Comparison of ENCODE assay signal across 1 cellular context in genomic region chr2:219207254-219207883, GRCh38.
A peak's percentile ranks its signal among the peaks of the same experiment; 100 is the strongest.
TF ChIP-seq lines count a peak whose summit lies in the region.

No MANE protein-coding gene starts in this region.

TF ChIP-seq in HepG2, 621 proteins besides CTCF, POLR2A, EP300 and RAD21 (continued from another document and continues in another):
- TF ChIP-seq HMGXB3 (CRISPR knock-in tag; IDR thresholded peaks at IDR 0.05; ENCODE audit: borderline replicate concordance) (no peak; the same call in 1 of the 2 replicates), FOXM1 (CRISPR knock-in tag; IDR thresholded peaks at IDR 0.05) (no peak), SP1 (IDR thresholded peaks at IDR 0.05) (no peak), SP1 (CRISPR knock-in tag; IDR thresholded peaks at IDR 0.05) (no peak; the same call in 1 of the 2 replicates), ZNF720 (CRISPR knock-in tag; IDR thresholded peaks at IDR 0.05) (no peak), ZHX1 (CRISPR knock-in tag; IDR thresholded peaks at IDR 0.05; ENCODE audit: low read depth) (no peak), MEF2D (CRISPR knock-in tag; IDR thresholded peaks at IDR 0.05) (no peak), TOE1 (CRISPR knock-in tag; IDR thresholded peaks at IDR 0.05) (no peak), ZBTB46 (CRISPR knock-in tag; IDR thresholded peaks at IDR 0.05; ENCODE audit: borderline replicate concordance) (no peak), HMG20B (CRISPR knock-in tag; conservative IDR thresholded peaks at IDR 0.05) (no peak), MYNN (CRISPR knock-in tag; IDR thresholded peaks at IDR 0.05; ENCODE audit: low read depth) (no peak), ZNF556 (CRISPR knock-in tag; IDR thresholded peaks at IDR 0.05; ENCODE audit: borderline replicate concordance) (no peak), MAFF (IDR thresholded peaks at IDR 0.05; ENCODE audit: low read depth, low read length) (no peak), ZNF7 (CRISPR knock-in tag; IDR thresholded peaks at IDR 0.05) (no peak), ZNF709 (CRISPR knock-in tag; IDR thresholded peaks at IDR 0.05) (no peak), ZNF780A (CRISPR knock-in tag; IDR thresholded peaks at IDR 0.05) (no peak), ZNF737 (CRISPR knock-in tag; IDR thresholded peaks at IDR 0.05; ENCODE audit: borderline replicate concordance) (no peak), CSRNP1 (CRISPR knock-in tag; IDR thresholded peaks at IDR 0.05) (no peak; the same call in 1 of the 2 replicates), PRDM4 (CRISPR knock-in tag; IDR thresholded peaks at IDR 0.05; ENCODE audit: borderline replicate concordance) (no peak), FLYWCH1 (CRISPR knock-in tag; IDR thresholded peaks at IDR 0.05) (no peak), RFX5 (IDR thresholded peaks at IDR 0.05; ENCODE audit: low read depth, low read length) (no peak), PLRG1 (conservative IDR thresholded peaks at IDR 0.05) (no peak), BHLHE40 (IDR thresholded peaks at IDR 0.05; ENCODE audit: low read length) (no peak), ZNF30 (CRISPR knock-in tag; IDR thresholded peaks at IDR 0.05) (no peak), HCFC1 (IDR thresholded peaks at IDR 0.05; ENCODE audit: low read depth, low read length) (no peak), FOXP1 (IDR thresholded peaks at IDR 0.05) (no peak), FOXP1 (CRISPR knock-in tag; IDR thresholded peaks at IDR 0.05) (no peak), ZNF639 (CRISPR knock-in tag; conservative IDR thresholded peaks at IDR 0.05) (peak; percentile 46; the same call in 1 of the 2 replicates), RXRB (CRISPR knock-in tag; IDR thresholded peaks at IDR 0.05; ENCODE audit: borderline replicate concordance) (no peak; the same call in 1 of the 2 replicates), ZNF615 (CRISPR knock-in tag; IDR thresholded peaks at IDR 0.05; ENCODE audit: borderline replicate concordance) (0 out of 2 replicates have a peak, but pooled peaks have one; percentile 7), HMGA1 (CRISPR knock-in tag; conservative IDR thresholded peaks at IDR 0.05) (no peak), PHB2 (IDR thresholded peaks at IDR 0.05; ENCODE audit: partially characterized antibody) (no peak), ZMAT3 (CRISPR knock-in tag; conservative IDR thresholded peaks at IDR 0.05) (0 out of 2 replicates have a peak, but pooled peaks have one; percentile 30), ZNF772 (CRISPR knock-in tag; IDR thresholded peaks at IDR 0.05) (peak; percentile 62; the same call in 1 of the 2 replicates), ZNF629 (CRISPR knock-in tag; conservative IDR thresholded peaks at IDR 0.05) (no peak), GABPA (IDR thresholded peaks at IDR 0.05; ENCODE audit: low read depth, low read length) (no peak), GABPA (CRISPR knock-in tag; IDR thresholded peaks at IDR 0.05; ENCODE audit: low read depth) (no peak; the same call in 1 of the 2 replicates), BRCA1 (CRISPR knock-in tag; IDR thresholded peaks at IDR 0.05) (no peak), ZNF644 (CRISPR knock-in tag; IDR thresholded peaks at IDR 0.05; ENCODE audit: low read depth) (no peak), ZNF513 (CRISPR knock-in tag; conservative IDR thresholded peaks at IDR 0.05) (no peak), DMAP1 (CRISPR knock-in tag; IDR thresholded peaks at IDR 0.05) (peak; percentile 3; the same call in 1 of the 2 replicates), HMG20A (CRISPR knock-in tag; IDR thresholded peaks at IDR 0.05; ENCODE audit: borderline replicate concordance) (no peak), HNF1B (CRISPR knock-in tag; IDR thresholded peaks at IDR 0.05) (peak; percentile 62; the same call in 1 of the 2 replicates), ZFP91 (CRISPR knock-in tag; IDR thresholded peaks at IDR 0.05; ENCODE audit: borderline replicate concordance) (no peak), HIVEP1 (CRISPR knock-in tag; IDR thresholded peaks at IDR 0.05) (no peak; the same call in none of the 2 replicates), NRL (CRISPR knock-in tag; IDR thresholded peaks at IDR 0.05; ENCODE audit: borderline replicate concordance) (peak; percentile 37; the same call in 1 of the 2 replicates)
